14 cellular contexts compared by ENCODE assay signal in genomic region chr10:124074471-124075109, GRCh38. TPM values are rescaled to one million over a fixed set of nuclear protein-coding genes. Genes with fewer than 3 reads are reported as not detected.
DNase-seq lines count a peak whose midpoint lies in the region; ATAC-seq and TF ChIP-seq lines count a peak whose summit lies in the region.
"Had no signal": no experiment of that assay in that cellular context is flagged by ENCODE, and none has a peak within 500 bp of the region (broad histone marks: within the 10 kb centered on the region; RNA-seq: fewer than 3 reads in every experiment).

No MANE protein-coding gene starts in this region.

- no peak overlapping the region for H3K4me3 Mint-ChIP-seq in activated naive CD8-positive, alpha-beta T cell treated with anti-CD3 and anti-CD28 coated beads, Interleukin-2, amount 10 ng/mL, durations not matched to agents 7 days and 5 days
- H3K4me3 Mint-ChIP-seq in activated naive CD8-positive, alpha-beta T cell treated with anti-CD3 and anti-CD28 coated beads, Interleukin-2, amount 50 U/mL, for 24 hours = no peak overlapping the region
- no peak overlapping the region for H3K4me3 Mint-ChIP-seq in activated CD8-positive, alpha-beta T cell treated with anti-CD3 and anti-CD28 coated beads for 36 hours

- peaks cover 7% of the 10 kb centered on the region for H3K4me1 Mint-ChIP-seq in activated naive CD8-positive, alpha-beta T cell treated with anti-CD3 and anti-CD28 coated beads, Interleukin-2, amount 10 ng/mL, durations not matched to agents 7 days and 5 days
- H3K4me1 Mint-ChIP-seq in activated naive CD8-positive, alpha-beta T cell treated with anti-CD3 and anti-CD28 coated beads, Interleukin-2, amount 50 U/mL, for 24 hours = peaks cover 18% of the 10 kb centered on the region
- H3K4me1 Mint-ChIP-seq in activated CD8-positive, alpha-beta T cell treated with anti-CD3 and anti-CD28 coated beads for 36 hours (ENCODE audit: low read depth) = peaks cover 15% of the 10 kb centered on the region

- no peaks in the 10 kb centered on the region for H3K9me3 ChIP-seq in upper lobe of right lung

- no peak for TF ChIP-seq CTCF in activated CD8-positive, alpha-beta T cell treated with anti-CD3 and anti-CD28 coated beads for 36 hours (IDR thresholded peaks at IDR 0.05)
- TF ChIP-seq CTCF in upper lobe of right lung (IDR thresholded peaks at IDR 0.05) = no peak

- H3K36me3 Mint-ChIP-seq in activated naive CD8-positive, alpha-beta T cell treated with anti-CD3 and anti-CD28 coated beads, Interleukin-2, amount 10 ng/mL, durations not matched to agents 7 days and 5 days = no peaks in the 10 kb centered on the region
- H3K36me3 Mint-ChIP-seq in activated naive CD8-positive, alpha-beta T cell treated with anti-CD3 and anti-CD28 coated beads, Interleukin-2, amount 50 U/mL, for 24 hours (ENCODE audit: low read depth) = no peaks in the 10 kb centered on the region
- H3K36me3 Mint-ChIP-seq in activated CD8-positive, alpha-beta T cell treated with anti-CD3 and anti-CD28 coated beads for 36 hours (ENCODE audit: low read depth) = no peaks in the 10 kb centered on the region

- H3K27ac Mint-ChIP-seq in activated naive CD8-positive, alpha-beta T cell treated with anti-CD3 and anti-CD28 coated beads, Interleukin-2, amount 10 ng/mL, durations not matched to agents 7 days and 5 days = peak overlapping the region; percentile 26
- H3K27ac Mint-ChIP-seq in activated naive CD8-positive, alpha-beta T cell treated with anti-CD3 and anti-CD28 coated beads, Interleukin-2, amount 50 U/mL, for 24 hours = no peak overlapping the region
- H3K27ac Mint-ChIP-seq in activated CD8-positive, alpha-beta T cell treated with anti-CD3 and anti-CD28 coated beads for 36 hours = no peak overlapping the region

- ATAC-seq in activated naive CD8-positive, alpha-beta T cell treated with anti-CD3 and anti-CD28 coated beads, Interleukin-2, amount 10 ng/mL, durations not matched to agents 7 days and 5 days (ENCODE audit: low read depth) = peak; percentile 67
- no peak for ATAC-seq in activated naive CD8-positive, alpha-beta T cell treated with anti-CD3 and anti-CD28 coated beads, Interleukin-2, amount 50 U/mL, for 24 hours
- peak; percentile 84 for ATAC-seq in activated CD8-positive, alpha-beta T cell treated with anti-CD3 and anti-CD28 coated beads for 36 hours
- ATAC-seq in upper lobe of right lung (peak; percentile 67), GM21529 (IDR thresholded peaks at IDR 0.05; ENCODE audit: unreplicated experiment) (no peak), HG03460 (IDR thresholded peaks at IDR 0.05; ENCODE audit: unreplicated experiment) (no peak)

- no peaks in the 10 kb centered on the region for H3K36me3 ChIP-seq in upper lobe of right lung

- H3K27me3 ChIP-seq in upper lobe of right lung = no peaks in the 10 kb centered on the region

- POLR2A ChIA-PET in activated naive CD8-positive, alpha-beta T cell treated with anti-CD3 and anti-CD28 coated beads, Interleukin-2, amount 10 ng/mL, durations not matched to agents 7 days and 5 days (lab: Charles Lee) = no interaction called here
- POLR2A ChIA-PET in activated CD8-positive, alpha-beta T cell treated with anti-CD3 and anti-CD28 coated beads for 36 hours (lab: Charles Lee) = no interaction called here

- no peak for DNase-seq in activated naive CD8-positive, alpha-beta T cell treated with anti-CD3 and anti-CD28 coated beads, Interleukin-2, amount 10 ng/mL, durations not matched to agents 7 days and 5 days
- no peak for DNase-seq in activated naive CD8-positive, alpha-beta T cell treated with anti-CD3 and anti-CD28 coated beads, Interleukin-2, amount 50 U/mL, for 24 hours
- peak; percentile 69 for DNase-seq in activated CD8-positive, alpha-beta T cell treated with anti-CD3 and anti-CD28 coated beads for 36 hours
- DNase-seq in medulla oblongata (ENCODE audit: extremely low spot score) = peak; percentile 55
- no peak for DNase-seq in upper lobe of right lung
- DNase-seq in NCI-H1417 (lab: John Stamatoyannopoulos, UW) = no peak
- DNase-seq: activated CD4-positive, CD25-positive, alpha-beta regulatory T cell; activated effector memory CD4-positive, alpha-beta T cell treated with anti-CD3 and anti-CD28 coated beads, Interleukin-2, amount 50 U/mL, for 16 hours; cortex of kidney; stimulated activated CD4-positive, alpha-beta T cell treated with anti-CD3 and anti-CD28 coated beads, Interleukin-4, amount 100 ng/mL, for 4 hours had no signal

- intact Hi-C loops in activated CD8-positive, alpha-beta T cell treated with anti-CD3 and anti-CD28 coated beads for 36 hours (cut with micrococcal nuclease) = no loop called here
- intact Hi-C loops in upper lobe of right lung (cut with DNase I) = no loop called here

- no peaks in the 10 kb centered on the region for H3K9me3 Mint-ChIP-seq in activated naive CD8-positive, alpha-beta T cell treated with anti-CD3 and anti-CD28 coated beads, Interleukin-2, amount 10 ng/mL, durations not matched to agents 7 days and 5 days
- no peaks in the 10 kb centered on the region for H3K9me3 Mint-ChIP-seq in activated naive CD8-positive, alpha-beta T cell treated with anti-CD3 and anti-CD28 coated beads, Interleukin-2, amount 50 U/mL, for 24 hours
- peaks cover 3% of the 10 kb centered on the region for H3K9me3 Mint-ChIP-seq in activated CD8-positive, alpha-beta T cell treated with anti-CD3 and anti-CD28 coated beads for 36 hours

- H3K4me3 ChIP-seq in upper lobe of right lung = no peak overlapping the region

- CTCF ChIA-PET in activated CD8-positive, alpha-beta T cell treated with anti-CD3 and anti-CD28 coated beads for 36 hours (lab: Charles Lee) = interaction anchor here (0.8 to 1.2 kb wide), 2 partner anchors 9 to 78 kb away, joined by 3 read pairs; no protein-coding TSS in a partner anchor

- H3K4me1 ChIP-seq in upper lobe of right lung = no peaks in the 10 kb centered on the region

- H3K27me3 Mint-ChIP-seq in activated naive CD8-positive, alpha-beta T cell treated with anti-CD3 and anti-CD28 coated beads, Interleukin-2, amount 10 ng/mL, durations not matched to agents 7 days and 5 days = peaks cover 24% of the 10 kb centered on the region
- peaks cover 2% of the 10 kb centered on the region for H3K27me3 Mint-ChIP-seq in activated naive CD8-positive, alpha-beta T cell treated with anti-CD3 and anti-CD28 coated beads, Interleukin-2, amount 50 U/mL, for 24 hours
- no peaks in the 10 kb centered on the region for H3K27me3 Mint-ChIP-seq in activated CD8-positive, alpha-beta T cell treated with anti-CD3 and anti-CD28 coated beads for 36 hours

- no peak overlapping the region for H3K27ac ChIP-seq in upper lobe of right lung
- H3K27ac ChIP-seq: RWPE1 had no signal

RNA-seq across cellular contexts. Expression of gene CHST15, which starts 18.8 kb away (rescaled TPM):
- total RNA-seq in activated naive CD8-positive, alpha-beta T cell treated with anti-CD3 and anti-CD28 coated beads, Interleukin-2, amount 10 ng/mL, durations not matched to agents 7 days and 5 days = under 1 TPM; 0.28 to 0.60 TPM
- under 1 TPM; 0.36 to 0.81 TPM for total RNA-seq in activated CD8-positive, alpha-beta T cell treated with anti-CD3 and anti-CD28 coated beads for 36 hours
- total RNA-seq in upper lobe of right lung = 49.2 TPM
- total RNA-seq: G401 had no signal

Comparison
In these comparisons a context has a peak if more than half of its experiments do, and no peak if none do; other contexts are left out.
1. ATAC-seq: peak in activated naive CD8-positive, alpha-beta T cell treated with anti-CD3 and anti-CD28 coated beads, Interleukin-2, amount 10 ng/mL, durations not matched to agents 7 days and 5 days (single experiment), activated CD8-positive, alpha-beta T cell treated with anti-CD3 and anti-CD28 coated beads for 36 hours (single experiment) and upper lobe of right lung (single experiment); none in activated naive CD8-positive, alpha-beta T cell treated with anti-CD3 and anti-CD28 coated beads, Interleukin-2, amount 50 U/mL, for 24 hours (single experiment), GM21529 (single experiment) and HG03460 (single experiment).
2. DNase-seq: peak in activated CD8-positive, alpha-beta T cell treated with anti-CD3 and anti-CD28 coated beads for 36 hours (single experiment) and medulla oblongata (single experiment); none in activated naive CD8-positive, alpha-beta T cell treated with anti-CD3 and anti-CD28 coated beads, Interleukin-2, amount 10 ng/mL, durations not matched to agents 7 days and 5 days (single experiment), activated naive CD8-positive, alpha-beta T cell treated with anti-CD3 and anti-CD28 coated beads, Interleukin-2, amount 50 U/mL, for 24 hours (single experiment), upper lobe of right lung (single experiment) and NCI-H1417 (0 of 3).
3. RNA of gene CHST15, which starts 18.8 kb away (total RNA-seq): 49.2 TPM in upper lobe of right lung (single experiment); 0.36 to 0.81 TPM in activated CD8-positive, alpha-beta T cell treated with anti-CD3 and anti-CD28 coated beads for 36 hours and 0.28 to 0.60 TPM in activated naive CD8-positive, alpha-beta T cell treated with anti-CD3 and anti-CD28 coated beads, Interleukin-2, amount 10 ng/mL, durations not matched to agents 7 days and 5 days; every median in the first group is over 10 times any median in the second.